Comparison of ENCODE assay signal across 12 cellular contexts in genomic region chr13:114017028-114017630, GRCh38. TPM values are rescaled to one million over a fixed set of nuclear protein-coding genes. Genes with fewer than 3 reads are reported as not detected.
DNase-seq lines count a peak whose midpoint lies in the region; ATAC-seq, FAIRE-seq and TF ChIP-seq lines count a peak whose summit lies in the region.
"Had no signal": no experiment of that assay in that cellular context is flagged by ENCODE, and none has a peak within 500 bp of the region (broad histone marks: within the 10 kb centered on the region; RNA-seq: fewer than 3 reads in every experiment).

No MANE protein-coding gene starts in this region.

- in situ Hi-C loops in SK-MEL-5 (cut with HindIII; ENCODE audit: low pct_unique_long_range_greater_than_20kb, low sequenced_read_pairs) = no loop called here

- FAIRE-seq in D721Med (lab: Jason Lieb, UNC) = no peak

- no peak for ATAC-seq in GM21786 (IDR thresholded peaks at IDR 0.05; ENCODE audit: unreplicated experiment)

- TF ChIP-seq CTCF in 22Rv1 (IDR thresholded peaks at IDR 0.05) (peak; percentile 29), fibroblast of pulmonary artery (IDR thresholded peaks at IDR 0.05; ENCODE audit: low read length, missing control alignments) (peak; percentile 44), D721Med (IDR thresholded peaks at IDR 0.05; ENCODE audit: insufficient read depth, missing control alignments) (no peak)

- no peak overlapping the region for H3K4me3 ChIP-seq in fibroblast of pulmonary artery (replicated peaks; ENCODE audit: low read depth, low read length)
- H3K4me3 ChIP-seq: colonic mucosa, thyroid gland had no signal

- H3K27ac ChIP-seq in 22Rv1 = no peak overlapping the region
- H3K27ac ChIP-seq: colonic mucosa had no signal

- DNase-seq in COLO668 (lab: John Stamatoyannopoulos, UW; ENCODE audit: unreplicated experiment) (peak; percentile 71), SK-MEL-5 (ENCODE audit: low read depth, low spot score) (peak; percentile 5), fibroblast of pulmonary artery (ENCODE audit: low read depth) (peak; percentile 44), D721Med (ENCODE audit: insufficient read length, low spot score) (no peak), NCI-H446 (lab: John Stamatoyannopoulos, UW) (no peak), cortex of kidney (lab: John Stamatoyannopoulos, UW) (no peak)
- DNase-seq: colonic mucosa; NCI-H2029 treated with DMSO at 0.1 percent for 48 hours; stimulated activated CD4-positive, alpha-beta T cell treated with anti-CD3 and anti-CD28 coated beads, Interleukin-2, amount 100 ng/mL, for 48 hours; thyroid gland had no signal

RNA-seq across cellular contexts. Expression of gene C13orf46, which starts 43.3 kb away (rescaled TPM):
- total RNA-seq in SK-MEL-5 (2014; rRNA removed; shearing (Covaris generic)) = 0.08 TPM in 1 of 2 replicates, not detected in the other
- polyA plus RNA-seq in SK-MEL-5 (2015; cell fraction: cytosol; rRNA removed) = 0.11 and 1.3 TPM in 2 replicates
- 1.2 and 3.2 TPM in 2 replicates for polyA plus RNA-seq in SK-MEL-5 (2015; cell fraction: nucleus; rRNA removed)

Comparison
In these comparisons a context has a peak if more than half of its experiments do, and no peak if none do; other contexts are left out.
1. DNase-seq: peak in COLO668 (single experiment), SK-MEL-5 (single experiment) and fibroblast of pulmonary artery (single experiment); none in D721Med (single experiment), NCI-H446 (0 of 2) and cortex of kidney (single experiment).